Comparison of ENCODE assay signal across 9 cellular contexts in genomic region chr12:10362828-10363664, GRCh38. TPM values are rescaled to one million over a fixed set of nuclear protein-coding genes. Genes with fewer than 3 reads are reported as not detected.
DNase-seq lines count a peak whose midpoint lies in the region; ATAC-seq and TF ChIP-seq lines count a peak whose summit lies in the region.
"Had no signal": no experiment of that assay in that cellular context is flagged by ENCODE, and none has a peak within 500 bp of the region (broad histone marks: within the 10 kb centered on the region; RNA-seq: fewer than 3 reads in every experiment).

No MANE protein-coding gene starts in this region.

- peak overlapping the region; percentile 83 for H2AFZ ChIP-seq in hepatocyte

- H3K9me2 ChIP-seq in hepatocyte (replicated peaks; ENCODE audit: insufficient read depth): no peaks in the 10 kb centered on the region

- H3K9me3 ChIP-seq in SJSA1 (replicated peaks) (peaks cover 3% of the 10 kb centered on the region), hepatocyte (ENCODE audit: low read depth) (no peaks in the 10 kb centered on the region), stomach (no peaks in the 10 kb centered on the region)

- POLR2A ChIA-PET in HEK293T (lab: Yijun Ruan, JAX): interaction anchor here (0.9 to 2.8 kb wide), 5 partner anchors 33 to 149 kb away, joined by 3 to 15 read pairs (median 3); partner anchors contain the start of gene GABARAPL1

- H4K20me1 ChIP-seq in hepatocyte (ENCODE audit: insufficient read depth, poor library complexity, severe bottlenecking): no peaks in the 10 kb centered on the region

- peaks cover 3% of the 10 kb centered on the region for H3K79me2 ChIP-seq in hepatocyte

- CTCF ChIA-PET in HEK293T (lab: Yijun Ruan, JAX): no interaction called here

- no peak for ATAC-seq in HG03095 (IDR thresholded peaks at IDR 0.05; ENCODE audit: unreplicated experiment)
- ATAC-seq in GM19452 (IDR thresholded peaks at IDR 0.05; ENCODE audit: unreplicated experiment): no peak

- 23% methylated on average over 9 of the region's 9 CpGs for WGBS in hepatocyte (ENCODE audit: low lambda C conversion rate, missing lambda C conversion rate)
- 36 to 52% (median 46%) methylated on average over 9 of the region's 9 CpGs for WGBS in stomach, 5 donors

- no peak for TF ChIP-seq POLR2A in stomach (IDR thresholded peaks at IDR 0.05)

- no peaks in the 10 kb centered on the region for H3K36me3 ChIP-seq in SJSA1
- H3K36me3 ChIP-seq in hepatocyte (replicated peaks; ENCODE audit: insufficient read depth, low read depth): no peaks in the 10 kb centered on the region
- H3K36me3 ChIP-seq in stomach: no peaks in the 10 kb centered on the region

- peak overlapping the region; percentile 42 for H3K4me3 ChIP-seq in SJSA1
- no peak overlapping the region for H3K4me3 ChIP-seq in hepatocyte
- peak overlapping the region in 2 of 4 donors; percentile 55 to 63 for H3K4me3 ChIP-seq in stomach

- no peak for TF ChIP-seq EP300 in stomach (IDR thresholded peaks at IDR 0.05)

- no peak for DNase-seq in HEK293T (ENCODE audit: extremely low spot score)
- DNase-seq in SJSA1 (ENCODE audit: low read depth in 1 of 2, low spot score in 2 of 2): peak in 1 of 2 experiments; percentile 62
- no peak for DNase-seq in hepatocyte (ENCODE audit: low spot score)
- DNase-seq in stomach: no peak
- no peak for DNase-seq in anterior cingulate cortex (lab: John Stamatoyannopoulos, UW)
- DNase-seq: activated CD4-positive, CD25-positive, alpha-beta regulatory T cell had no signal

- H3K4me1 ChIP-seq in SJSA1 (replicated peaks): peaks cover 40% of the 10 kb centered on the region
- H3K4me1 ChIP-seq in hepatocyte (ENCODE audit: insufficient read depth): peaks cover 45% of the 10 kb centered on the region
- peaks cover 29 to 65% (median 42%) of the 10 kb centered on the region in 4 donors for H3K4me1 ChIP-seq in stomach

- H3K27ac ChIP-seq in SJSA1 (peak overlapping the region; percentile 81), hepatocyte (peak overlapping the region; percentile 95), stomach (peak overlapping the region; percentile 62 to 97 (median 93))

- intact Hi-C loops in stomach (cut with DNase I; ENCODE audit: low total_unique reads): no loop called here

- peak overlapping the region; percentile 81 for H3K4me2 ChIP-seq in hepatocyte

- no peak for TF ChIP-seq CTCF in hepatocyte (IDR thresholded peaks at IDR 0.05; ENCODE audit: poor library complexity)
- no peak for TF ChIP-seq CTCF in stomach (IDR thresholded peaks at IDR 0.05)

- H3K27me3 ChIP-seq in SJSA1 (replicated peaks): no peaks in the 10 kb centered on the region
- H3K27me3 ChIP-seq in hepatocyte: no peaks in the 10 kb centered on the region
- H3K27me3 ChIP-seq in stomach: no peaks in the 10 kb centered on the region

TF ChIP-seq in HEK293T, 16 proteins besides CTCF, POLR2A, EP300 and RAD21:
- TF ChIP-seq ZNF384 (IDR thresholded peaks at IDR 0.05) (peak; percentile 90), CTBP1 (IDR thresholded peaks at IDR 0.05; ENCODE audit: borderline replicate concordance) (0 out of 2 replicates have a peak, but pooled peaks have one; percentile 15), HDGF (IDR thresholded peaks at IDR 0.05; ENCODE audit: borderline replicate concordance) (no peak)

RNA-seq across cellular contexts. Expression of gene KLRK1, which starts 26.8 kb away (rescaled TPM):
- total RNA-seq in SJSA1 (2014; rRNA removed; shearing (Covaris generic)): not detected in 2 replicates
- not detected in 2 replicates for total RNA-seq in hepatocyte
- 0.23 and 0.52 TPM in 2 replicates for polyA plus RNA-seq in hepatocyte
- 10 to 100 TPM in 2 of 5 donors, 1 to 10 TPM in 1, not detected in 2; 2.0 to 17.4 (median 12.9) TPM for total RNA-seq in stomach
- 1 to 10 TPM in 2 of 3 donors, under 1 TPM in 1; 0.50 to 2.4 (median 2.0) TPM for polyA plus RNA-seq in stomach

RNA-seq across cellular contexts. Expression of gene KLRC4, which starts 46.5 kb away (rescaled TPM):
- not detected in 2 replicates for total RNA-seq in SJSA1 (2014; rRNA removed; shearing (Covaris generic))
- 0.28 TPM in 1 of 2 replicates, not detected in the other for total RNA-seq in hepatocyte
- polyA plus RNA-seq in hepatocyte: not detected in 2 replicates
- total RNA-seq in stomach: 1 to 10 TPM in 1 of 5 donors, not detected in 4; 1.3 TPM
- polyA plus RNA-seq in stomach: under 1 TPM in 1 of 3 donors, not detected in 2; 0.13 TPM
- polyA plus RNA-seq: IgD-negative memory B cell had no signal

RNA-seq across cellular contexts. Expression of gene KLRD1, which starts 55.4 kb away (rescaled TPM):
- total RNA-seq in SJSA1 (2014; rRNA removed; shearing (Covaris generic)): 0.08 TPM in 1 of 2 replicates, not detected in the other
- total RNA-seq in hepatocyte: 0.24 and 0.30 TPM in 2 replicates
- 0.69 and 0.70 TPM in 2 replicates for polyA plus RNA-seq in hepatocyte
- total RNA-seq in stomach: 10 to 100 TPM in 1 of 5 donors, 1 to 10 TPM in 1, under 1 TPM in 2, not detected in 1; under 0.01 to 15.4 (median 1.4) TPM
- 1 to 10 TPM in 1 of 3 donors, under 1 TPM in 2; 0.48 to 1.5 (median 0.50) TPM for polyA plus RNA-seq in stomach

RNA-seq across cellular contexts. Expression of gene KLRC3, which starts 57.3 kb away (rescaled TPM):
- total RNA-seq in SJSA1 (2014; rRNA removed; shearing (Covaris generic)): not detected in 2 replicates
- total RNA-seq in hepatocyte (not detected in 2 replicates), stomach (1 to 10 TPM in 2 of 5 donors, not detected in 3; 1.3 TPM)
- polyA plus RNA-seq in hepatocyte (0.28 TPM in 1 of 2 replicates, not detected in the other), stomach (under 1 TPM in 1 of 3 donors, not detected in 2; 0.43 TPM)
- polyA plus RNA-seq: IgD-negative memory B cell had no signal
